In genomic region chr1:25594971-25595370, GRCh38 we compare ENCODE assay signal across 24 cellular contexts.
"Had no signal": no experiment of that assay in that cellular context is flagged by ENCODE, and none has a peak within 500 bp of the region (broad histone marks: within the 10 kb centered on the region; RNA-seq: fewer than 3 reads in every experiment).

No MANE protein-coding gene starts in this region.

- ATAC-seq: natural killer cell; right lobe of liver; stimulated activated memory B cell treated with anti-CD40 and anti-IgM and Interleukin-4, amounts not matched to agents 10 μg/mL and 1 μg/mL and 100 μg/mL, for 72 hours had no signal

- H3K4me2 ChIP-seq: smooth muscle cell had no signal

- H3K27ac ChIP-seq: left ventricle myocardium inferior, ovary, right atrium auricular region, right lobe of liver, stomach, testis, thyroid gland, transverse colon, upper lobe of left lung, vagina had no signal

- H3K4me1 ChIP-seq: right lobe of liver, testis, thyroid gland, vagina had no signal

- H3K4me1 Mint-ChIP-seq: mesothelial cell of epicardium, natural killer cell had no signal

- H3K27ac Mint-ChIP-seq: mesothelial cell of epicardium; natural killer cell; progenitor cell of endocrine pancreas; stimulated activated memory B cell treated with anti-CD40 and anti-IgM and Interleukin-4, amounts not matched to agents 10 μg/mL and 1 μg/mL and 100 μg/mL, for 72 hours had no signal

- H3K27me3 ChIP-seq: ovary, right atrium auricular region, right lobe of liver, stomach, testis, thyroid gland, transverse colon, upper lobe of left lung, vagina had no signal

- H3K36me3 Mint-ChIP-seq: mesothelial cell of epicardium, naive B cell, natural killer cell had no signal

- H3K4me3 Mint-ChIP-seq: mesothelial cell of epicardium; naive B cell; natural killer cell; stimulated activated memory B cell treated with anti-CD40 and anti-IgM and Interleukin-4, amounts not matched to agents 10 μg/mL and 1 μg/mL and 100 μg/mL, for 72 hours had no signal

- H3K9me3 Mint-ChIP-seq: natural killer cell had no signal

- DNase-seq: islet precursor cell; left ventricle myocardium inferior; mesendoderm; naive B cell; natural killer cell; ovary; right lobe of liver; stimulated activated CD4-positive, alpha-beta T cell treated with anti-CD3 and anti-CD28 coated beads, Interleukin-1b, Interleukin-23, amount 100 ng/mL, for 48 hours; stimulated activated CD4-positive, alpha-beta T cell treated with anti-CD3 and anti-CD28 coated beads, Interleukin-2, amount 100 ng/mL, for 48 hours; stimulated activated CD4-positive, alpha-beta T cell treated with anti-CD3 and anti-CD28 coated beads, Interleukin-4, amount 100 ng/mL, for 4 hours; stimulated activated CD8-positive, alpha-beta memory T cell treated with anti-CD3 and anti-CD28 coated beads, Interleukin-4, amount 100 ng/mL, for 48 hours; stimulated activated naive CD4-positive, alpha-beta T cell treated with Interleukin-2 at 50 U/mL for 16 hours; stomach; testis; thyroid gland; transverse colon; upper lobe of left lung had no signal

- H3K9me3 ChIP-seq: ovary, right atrium auricular region, right lobe of liver, testis, thyroid gland, transverse colon, vagina had no signal

- H3K4me3 ChIP-seq: left ventricle myocardium inferior, lung, ovary, right atrium auricular region, right lobe of liver, smooth muscle cell, stomach, testis, thyroid gland, transverse colon, upper lobe of left lung, vagina had no signal

- H3K36me3 ChIP-seq: left ventricle myocardium inferior, ovary, right atrium auricular region, right lobe of liver, stomach, thyroid gland, transverse colon, upper lobe of left lung, vagina had no signal
